Comparison of ENCODE assay signal across 8 cellular contexts in genomic region chr11:30346068-30346688, GRCh38. TPM values are rescaled to one million over a fixed set of nuclear protein-coding genes. Genes with fewer than 3 reads are reported as not detected.
A peak's percentile ranks its signal among the peaks of the same experiment; 100 is the strongest.
DNase-seq lines count a peak whose midpoint lies in the region; ATAC-seq, FAIRE-seq and TF ChIP-seq lines count a peak whose summit lies in the region.

No MANE protein-coding gene starts in this region.

- no peak overlapping the region for H3K27ac Mint-ChIP-seq in brain

- H3K9me3 Mint-ChIP-seq in brain: peaks cover 0 to 5% (median 0%) of the 10 kb centered on the region in 5 experiments

- intact Hi-C loops in left colon (cut with DNase I, micrococcal nuclease): loop anchor here in 1 of 2 donors (5.0 kb wide), 2 partner anchors 516 to 571 kb away; no protein-coding TSS in a partner anchor

- H3K36me3 Mint-ChIP-seq in brain: peaks cover 17% of the 10 kb centered on the region

- peak; percentile 8 for DNase-seq in AG09319 (ENCODE audit: extremely low read depth, low read depth)
- DNase-seq in GM19239 (ENCODE audit: insufficient read length, low spot score): no peak
- peak; percentile 29 for DNase-seq in NCI-H345 (lab: John Stamatoyannopoulos, UW)
- DNase-seq in left colon: no peak
- DNase-seq in effector CD8-positive, alpha-beta T cell (lab: John Stamatoyannopoulos, UW): no peak

- peak; percentile 72 for FAIRE-seq in GM19239 (lab: Jason Lieb, UNC)

- TF ChIP-seq CTCF in AG09319 (IDR thresholded peaks at IDR 0.05; ENCODE audit: low read depth, low read length) (peak; percentile 59), brain (conservative IDR thresholded peaks at IDR 0.05) (peak; percentile 86 to 87)

- peak; percentile 64 for ATAC-seq in left colon
- ATAC-seq in GM19351 (IDR thresholded peaks at IDR 0.05; ENCODE audit: unreplicated experiment): no peak
- ATAC-seq in GM21360 (IDR thresholded peaks at IDR 0.05; ENCODE audit: unreplicated experiment): no peak

- H3K27me3 Mint-ChIP-seq in brain: no peaks in the 10 kb centered on the region

- no peaks in the 10 kb centered on the region for H3K4me1 Mint-ChIP-seq in brain

- peak overlapping the region in 1 of 5 experiments; percentile 0 for H3K4me3 Mint-ChIP-seq in brain

RNA-seq across cellular contexts. Expression of gene ARL14EP, which starts 23.3 kb away (rescaled TPM):
- polyA plus RNA-seq in brain (ENCODE audit: insufficient read depth, low read depth, low replicate concordance): 5.8 TPM
- total RNA-seq in left colon: 10 to 100 TPM; 11.3 to 11.8 TPM

Comparison
In these comparisons a context has a peak if more than half of its experiments do, and no peak if none do; other contexts are left out.
1. DNase-seq: peak in AG09319 (single experiment) and NCI-H345 (single experiment); none in GM19239 (single experiment), left colon (0 of 2) and effector CD8-positive, alpha-beta T cell (single experiment).